In the genomic region with DNA sequence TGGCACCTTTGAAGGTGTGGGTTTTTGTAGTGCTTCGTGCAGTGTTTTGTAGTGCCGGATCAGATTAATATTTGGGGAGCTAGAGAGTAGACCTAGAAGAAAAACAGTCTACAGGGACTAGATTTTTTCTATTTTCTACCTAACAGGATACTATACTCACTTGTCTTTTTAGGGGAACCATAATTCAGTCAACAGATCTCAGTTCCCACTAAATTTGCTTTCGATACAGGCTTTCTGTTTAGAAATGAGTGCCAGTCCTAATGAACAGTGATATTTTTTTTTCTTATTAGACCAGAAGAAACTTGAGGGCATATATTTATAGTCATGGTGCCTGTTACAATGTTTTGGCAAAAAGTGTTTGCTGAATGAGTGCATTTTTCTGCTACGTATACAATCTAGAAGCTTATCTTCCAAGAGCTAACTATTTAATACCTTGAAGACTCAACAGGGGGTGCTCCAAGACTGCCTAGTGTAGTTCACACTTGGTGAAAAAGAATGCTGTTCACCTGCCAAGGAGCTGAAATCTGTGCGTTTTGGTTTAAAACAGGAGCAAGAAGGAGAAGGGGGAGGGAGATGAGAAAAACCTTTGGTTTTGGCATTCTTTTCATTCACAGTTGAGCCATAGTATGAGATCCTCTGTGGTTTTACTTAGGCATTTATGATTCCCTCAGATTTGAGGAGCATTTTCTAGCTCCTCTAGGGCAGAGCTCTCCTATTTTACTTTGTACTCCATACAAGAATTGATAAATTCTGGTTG, we compare ENCODE assay signal across 8 cellular contexts. TPM values are rescaled to one million over a fixed set of nuclear protein-coding genes. Genes with fewer than 3 reads are reported as not detected.
DNase-seq lines count a peak whose midpoint lies in the region; ATAC-seq, FAIRE-seq and TF ChIP-seq lines count a peak whose summit lies in the region.

No MANE protein-coding gene starts in this region.

- no peak overlapping the region for H3K27ac Mint-ChIP-seq in endothelial cell (ENCODE audit: unreplicated experiment)

- H3K4me1 Mint-ChIP-seq in endothelial cell (ENCODE audit: unreplicated experiment), result no peaks in the 10 kb centered on the region

- peak; percentile 51 for TF ChIP-seq CTCF in endothelial cell (IDR thresholded peaks at IDR 0.05; ENCODE audit: unreplicated experiment)

- no peak for ATAC-seq in HG03378 (IDR thresholded peaks at IDR 0.05; ENCODE audit: unreplicated experiment)

- no peaks in the 10 kb centered on the region for H3K9me3 Mint-ChIP-seq in endothelial cell (ENCODE audit: unreplicated experiment)

- H3K4me3 Mint-ChIP-seq in endothelial cell (ENCODE audit: unreplicated experiment), result no peak overlapping the region

- DNase-seq in A172 (ENCODE audit: low spot score), result peak; percentile 57
- peak; percentile 70 for DNase-seq in EL
- peak; percentile 48 for DNase-seq in HT1080 (ENCODE audit: low read depth)
- peak; percentile 22 for DNase-seq in RCC 7860 (ENCODE audit: low spot score)
- DNase-seq in endothelial cell (ENCODE audit: low spot score), result peak; percentile 32
- DNase-seq in midbrain (lab: John Stamatoyannopoulos, UW), result peak; percentile 42
- no peak for DNase-seq in activated CD8-positive, alpha-beta memory T cell treated with anti-CD3 and anti-CD28 coated beads, Interleukin-2, amount 50 U/mL, for 48 hours

- H3K27me3 Mint-ChIP-seq in endothelial cell (ENCODE audit: unreplicated experiment), result peaks cover 1% of the 10 kb centered on the region

- H3K36me3 Mint-ChIP-seq in endothelial cell (ENCODE audit: low read depth, unreplicated experiment), result peaks cover 3% of the 10 kb centered on the region

- no peak for FAIRE-seq in RCC 7860 (lab: Jason Lieb, UNC)

RNA-seq across cellular contexts. Expression of a gene that starts 44.9 kb away (rescaled TPM):
- total RNA-seq in A172 (2014; rRNA removed; shearing (Covaris generic)), result not detected in 2 replicates
- not detected in 2 replicates for total RNA-seq in HT1080 (2014; rRNA removed; shearing (Covaris generic))
- polyA plus RNA-seq in HT1080 (2015; cell fraction: cytosol; rRNA removed), result not detected in 2 replicates
- polyA plus RNA-seq in HT1080 (2015; cell fraction: nucleus; rRNA removed), result not detected in 2 replicates
- 0.56 TPM for total RNA-seq in endothelial cell (ENCODE audit: unreplicated experiment)
